Comparison of ENCODE assay signal across 1 cellular context in genomic region chr19:3285647-3286176, GRCh38.
A peak's percentile ranks its signal among the peaks of the same experiment; 100 is the strongest.
TF ChIP-seq lines count a peak whose summit lies in the region.

No MANE protein-coding gene starts in this region.

TF ChIP-seq in HepG2, 621 proteins besides CTCF, POLR2A, EP300 and RAD21 (continued from another document and continues in another):
- TF ChIP-seq THRA (CRISPR knock-in tag; IDR thresholded peaks at IDR 0.05; ENCODE audit: borderline replicate concordance) (no peak), GMEB1 (CRISPR knock-in tag; IDR thresholded peaks at IDR 0.05; ENCODE audit: borderline replicate concordance) (0 out of 2 replicates have a peak, but pooled peaks have one; percentile 31), HOXD1 (CRISPR knock-in tag; IDR thresholded peaks at IDR 0.05) (no peak), JUN (CRISPR knock-in tag; IDR thresholded peaks at IDR 0.05) (no peak), FOXK2 (IDR thresholded peaks at IDR 0.05) (no peak), ZNF326 (CRISPR knock-in tag; IDR thresholded peaks at IDR 0.05; ENCODE audit: borderline replicate concordance) (no peak), MZF1 (CRISPR knock-in tag; IDR thresholded peaks at IDR 0.05; ENCODE audit: borderline replicate concordance) (no peak), ZBTB33 (CRISPR knock-in tag; IDR thresholded peaks at IDR 0.05) (peak; percentile 76), ZNF24 (IDR thresholded peaks at IDR 0.05) (no peak), SRY (CRISPR knock-in tag; IDR thresholded peaks at IDR 0.05) (0 out of 2 replicates have a peak, but pooled peaks have one; percentile 38), FOXC1 (CRISPR knock-in tag; IDR thresholded peaks at IDR 0.05; ENCODE audit: borderline replicate concordance) (no peak; the same call in 1 of the 2 replicates), ZFP37 (CRISPR knock-in tag; IDR thresholded peaks at IDR 0.05; ENCODE audit: borderline replicate concordance) (no peak), NR2F1 (CRISPR knock-in tag; IDR thresholded peaks at IDR 0.05) (no peak), PRDM15 (CRISPR knock-in tag; IDR thresholded peaks at IDR 0.05) (no peak), TRIM22 (IDR thresholded peaks at IDR 0.05) (no peak), EED (CRISPR knock-in tag; IDR thresholded peaks at IDR 0.05) (no peak), MAX (IDR thresholded peaks at IDR 0.05) (peak; percentile 84), ZNF574 (CRISPR knock-in tag; IDR thresholded peaks at IDR 0.05) (0 out of 2 replicates have a peak, but pooled peaks have one; percentile 12), ZBTB49 (CRISPR knock-in tag; IDR thresholded peaks at IDR 0.05; ENCODE audit: borderline replicate concordance) (no peak), ZFY (CRISPR knock-in tag; IDR thresholded peaks at IDR 0.05) (peak; percentile 77), RNF219 (CRISPR knock-in tag; IDR thresholded peaks at IDR 0.05) (no peak), ZNF354B (CRISPR knock-in tag; IDR thresholded peaks at IDR 0.05) (no peak), PATZ1 (CRISPR knock-in tag; IDR thresholded peaks at IDR 0.05) (no peak), GLI4 (CRISPR knock-in tag; IDR thresholded peaks at IDR 0.05; ENCODE audit: borderline replicate concordance) (no peak), ZNF512B (CRISPR knock-in tag; IDR thresholded peaks at IDR 0.05; ENCODE audit: borderline replicate concordance) (no peak), ZNF749 (CRISPR knock-in tag; IDR thresholded peaks at IDR 0.05; ENCODE audit: borderline replicate concordance) (no peak)
